Comparison of ENCODE assay signal across 8 cellular contexts in the genomic region with DNA sequence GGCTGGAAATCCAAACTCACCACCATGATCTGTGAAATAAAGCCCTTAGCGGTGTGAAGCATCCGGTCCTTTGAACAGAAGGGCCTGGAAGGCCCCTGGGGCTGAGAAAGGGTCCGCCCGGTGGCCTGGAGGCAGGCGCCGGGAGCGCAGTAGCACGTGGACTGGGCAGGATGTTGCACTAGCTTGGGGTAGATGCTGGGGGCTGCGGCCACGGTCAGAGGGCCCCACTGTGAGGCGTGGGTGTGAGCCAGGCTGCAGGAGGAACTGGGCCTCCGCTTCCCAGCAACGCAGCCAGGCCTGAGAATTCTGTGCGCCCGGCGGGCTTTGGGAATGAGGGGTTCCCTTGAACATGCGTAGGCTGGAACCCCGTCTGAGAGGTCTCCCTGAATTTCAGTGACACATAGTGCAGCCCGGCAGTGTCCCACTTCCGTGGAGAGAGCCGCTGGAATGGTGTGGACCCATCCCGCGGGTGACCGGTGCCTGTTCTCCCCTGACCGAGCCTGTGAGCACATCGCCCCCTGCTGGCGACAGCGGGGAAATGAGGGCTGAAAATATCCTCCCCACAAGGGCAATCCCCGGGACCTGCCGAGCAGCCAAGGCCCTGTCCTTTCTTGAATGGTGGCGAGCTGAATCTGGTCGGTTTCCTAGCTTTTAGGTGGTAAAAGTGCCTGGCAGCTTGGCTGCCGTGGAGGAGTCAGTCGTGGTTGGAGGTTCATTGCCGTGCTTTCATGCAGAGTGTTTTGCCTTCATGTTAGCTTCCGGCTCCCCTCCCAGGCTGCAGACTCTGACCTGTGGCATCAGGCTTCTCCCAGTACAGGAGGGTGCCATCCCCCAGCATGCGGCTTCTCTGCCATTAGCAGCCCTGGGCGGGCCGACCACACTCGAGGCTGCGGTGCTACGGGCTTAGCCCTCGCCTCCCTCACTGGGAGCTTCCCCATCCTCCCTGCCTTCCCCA. TPM values are rescaled to one million over a fixed set of nuclear protein-coding genes. Genes with fewer than 3 reads are reported as not detected.
DNase-seq lines count a peak whose midpoint lies in the region; ATAC-seq and TF ChIP-seq lines count a peak whose summit lies in the region.

No MANE protein-coding gene starts in this region.

- no CpG with 5 or more reads among the region's 43 CpGs for WGBS in right lobe of liver (ENCODE audit: insufficient coverage, low coverage, low lambda C conversion rate, missing lambda C conversion rate)

- H3K27me3 ChIP-seq in right lobe of liver, result no peaks in the 10 kb centered on the region

- H3K27ac ChIP-seq in coronary artery (no peak overlapping the region), right lobe of liver (no peak overlapping the region)

- no peaks in the 10 kb centered on the region for H3K9me3 ChIP-seq in right lobe of liver

- H3K4me1 ChIP-seq in right lobe of liver, result no peaks in the 10 kb centered on the region

- DNase-seq in DMS 273 treated with DMSO at 0.1 percent for 48 hours (lab: John Stamatoyannopoulos, UW) (peak; percentile 19), LoVo (ENCODE audit: low spot score) (peak; percentile 33), coronary artery (ENCODE audit: low spot score) (no peak), right lobe of liver (peak; percentile 61 to 78 (median 68))
- peak; percentile 78 for DNase-seq in activated CD4-positive, alpha-beta T cell treated with anti-CD3 and anti-CD28 coated beads for 48 hours
- peak; percentile 34 to 59 (median 47) for DNase-seq in stimulated activated CD4-positive, alpha-beta T cell treated with anti-CD3 and anti-CD28 coated beads, TNF-alpha, amount 100 ng/mL, for 24 hours (ENCODE audit: low read depth in 3 of 3)

- ATAC-seq in GM21423 (IDR thresholded peaks at IDR 0.05; ENCODE audit: unreplicated experiment) (peak; percentile 76), right lobe of liver (peak; percentile 87 to 92 (median 90)), GM18861 (IDR thresholded peaks at IDR 0.05; ENCODE audit: unreplicated experiment) (no peak)

- peaks cover 0 to 56% (median 27%) of the 10 kb centered on the region in 4 donors for H3K36me3 ChIP-seq in right lobe of liver

- TF ChIP-seq CTCF in coronary artery (IDR thresholded peaks at IDR 0.05) (peak; percentile 68), right lobe of liver (IDR thresholded peaks at IDR 0.05) (peak; percentile 65 to 95 (median 88))

- no peak for TF ChIP-seq POLR2A in right lobe of liver (IDR thresholded peaks at IDR 0.05)

- H3K4me3 ChIP-seq in coronary artery (no peak overlapping the region), right lobe of liver (no peak overlapping the region)

- intact Hi-C loops in right lobe of liver (cut with DNase I), result no loop called here

RNA-seq across cellular contexts. Expression of a gene that starts 43.8 kb away (rescaled TPM):
- 10 to 100 TPM; 25.3 to 38.3 (median 32.0) TPM for total RNA-seq in right lobe of liver

RNA-seq across cellular contexts. Expression of a gene that starts 45.5 kb away (rescaled TPM):
- 100 to 1,000 TPM in 2 of 6 experiments, 10 to 100 TPM in 4; 30.8 to 163 (median 92.0) TPM for total RNA-seq in right lobe of liver
